In the genomic region with DNA sequence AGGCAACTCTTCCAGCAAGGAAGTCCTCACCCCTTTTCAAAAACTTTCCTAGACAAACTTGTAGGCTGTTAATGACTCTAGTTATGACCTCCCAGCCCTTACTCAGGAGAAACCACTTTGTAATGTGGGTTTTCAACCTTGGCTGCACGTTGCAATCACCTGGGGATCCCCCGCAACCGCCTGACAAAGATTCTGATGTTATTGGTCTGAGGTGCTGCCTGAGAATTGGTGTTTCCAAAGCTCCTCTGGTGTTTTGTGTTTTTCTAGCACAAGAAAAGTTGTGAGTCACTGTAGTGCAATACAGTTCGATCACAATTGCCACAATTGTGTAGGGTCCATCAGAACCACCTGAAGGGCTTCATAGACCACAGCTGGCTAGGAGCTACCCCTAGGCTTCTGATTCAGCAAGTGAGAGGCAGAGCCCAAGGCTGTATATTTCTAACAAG, we compare ENCODE assay signal across 10 cellular contexts.
A peak's percentile ranks its signal among the peaks of the same experiment; 100 is the strongest.
DNase-seq lines count a peak whose midpoint lies in the region; ATAC-seq and TF ChIP-seq lines count a peak whose summit lies in the region.
"Had no signal": no experiment of that assay in that cellular context is flagged by ENCODE, and none has a peak within 500 bp of the region (broad histone marks: within the 10 kb centered on the region; RNA-seq: fewer than 3 reads in every experiment).

No MANE protein-coding gene starts in this region.

- H3K27ac Mint-ChIP-seq in T-helper 17 cell, result peak overlapping the region; percentile 14

- no peak for TF ChIP-seq CTCF in GM12864 (IDR thresholded peaks at IDR 0.05; ENCODE audit: low read depth, low read length, missing control alignments)
- no peak for TF ChIP-seq CTCF in adrenal gland (IDR thresholded peaks at IDR 0.05)

- H3K4me3 ChIP-seq in GM12864 (ENCODE audit: low read depth, low read length), result no peak overlapping the region
- H3K4me3 ChIP-seq in adrenal gland, result no peak overlapping the region

- no peak for TF ChIP-seq POLR2A in adrenal gland (IDR thresholded peaks at IDR 0.05)

- DNase-seq in GM12864 (ENCODE audit: low read depth) (peak; percentile 50), T-helper 17 cell (no peak), cardiac septum (ENCODE audit: low spot score) (no peak), COLO829 (ENCODE audit: low spot score) (no peak), adrenal gland (no peak), mucosa of gallbladder (ENCODE audit: low spot score) (no peak)
- DNase-seq: activated effector memory CD4-positive, alpha-beta T cell treated with anti-CD3 and anti-CD28 coated beads, Interleukin-2, amount 50 U/mL, for 16 hours; DMS 273 treated with DMSO at 0.1 percent for 48 hours had no signal

- ATAC-seq in GM18873 (IDR thresholded peaks at IDR 0.05; ENCODE audit: low FRiP score, unreplicated experiment) (peak; percentile 53), HG02840 (IDR thresholded peaks at IDR 0.05; ENCODE audit: low FRiP score, unreplicated experiment) (peak; percentile 59), T-helper 17 cell (no peak)

- intact Hi-C loops in cardiac septum (cut with DNase I), result no loop called here
- intact Hi-C loops in adrenal gland (cut with DNase I), result no loop called here

- no peaks in the 10 kb centered on the region for H3K4me1 ChIP-seq in adrenal gland (replicated peaks in 1 of 2)

- H3K36me3 Mint-ChIP-seq in T-helper 17 cell (ENCODE audit: low read depth), result peaks cover 3% of the 10 kb centered on the region

- no peaks in the 10 kb centered on the region for H3K27me3 ChIP-seq in adrenal gland

- no peaks in the 10 kb centered on the region for H3K9me3 ChIP-seq in T-helper 17 cell (ENCODE audit: control insufficient read depth, low read length, poor library complexity, severe bottlenecking)
- no peaks in the 10 kb centered on the region for H3K9me3 ChIP-seq in adrenal gland (replicated peaks in 1 of 3)

- H3K36me3 ChIP-seq in adrenal gland (replicated peaks in 1 of 2), result no peaks in the 10 kb centered on the region

- H3K4me1 Mint-ChIP-seq in T-helper 17 cell, result peaks cover 5% of the 10 kb centered on the region

- no peaks in the 10 kb centered on the region for H3K27me3 Mint-ChIP-seq in T-helper 17 cell

- H3K27ac ChIP-seq in adrenal gland, result no peak overlapping the region

- no peak overlapping the region for H3K4me3 Mint-ChIP-seq in T-helper 17 cell

- 87 to 96% (median 90%) methylated on average over 4 of the region's 4 CpGs for WGBS in adrenal gland, 4 donors
